6 cellular contexts compared by ENCODE assay signal in genomic region chr14:50290306-50290705, GRCh38.
"Had no signal": no experiment of that assay in that cellular context is flagged by ENCODE, and none has a peak within 500 bp of the region (broad histone marks: within the 10 kb centered on the region; RNA-seq: fewer than 3 reads in every experiment).

No MANE protein-coding gene starts in this region.

- DNase-seq: H9, HCEC 1CT, KG1 had no signal

- H3K9me3 Mint-ChIP-seq: GM23338, H9, IgD-negative memory B cell had no signal

- H3K4me1 Mint-ChIP-seq: GM23338, H9, IgD-negative memory B cell had no signal

- H3K27me3 Mint-ChIP-seq: IgD-negative memory B cell had no signal

- H3K27ac Mint-ChIP-seq: GM23338, H9, IgD-negative memory B cell had no signal

- H3K4me3 Mint-ChIP-seq: GM23338, H9, IgD-negative memory B cell had no signal

- ATAC-seq: GM23338, HepG2 had no signal
